ENCODE assay signal across 10 cellular contexts in the genomic region with DNA sequence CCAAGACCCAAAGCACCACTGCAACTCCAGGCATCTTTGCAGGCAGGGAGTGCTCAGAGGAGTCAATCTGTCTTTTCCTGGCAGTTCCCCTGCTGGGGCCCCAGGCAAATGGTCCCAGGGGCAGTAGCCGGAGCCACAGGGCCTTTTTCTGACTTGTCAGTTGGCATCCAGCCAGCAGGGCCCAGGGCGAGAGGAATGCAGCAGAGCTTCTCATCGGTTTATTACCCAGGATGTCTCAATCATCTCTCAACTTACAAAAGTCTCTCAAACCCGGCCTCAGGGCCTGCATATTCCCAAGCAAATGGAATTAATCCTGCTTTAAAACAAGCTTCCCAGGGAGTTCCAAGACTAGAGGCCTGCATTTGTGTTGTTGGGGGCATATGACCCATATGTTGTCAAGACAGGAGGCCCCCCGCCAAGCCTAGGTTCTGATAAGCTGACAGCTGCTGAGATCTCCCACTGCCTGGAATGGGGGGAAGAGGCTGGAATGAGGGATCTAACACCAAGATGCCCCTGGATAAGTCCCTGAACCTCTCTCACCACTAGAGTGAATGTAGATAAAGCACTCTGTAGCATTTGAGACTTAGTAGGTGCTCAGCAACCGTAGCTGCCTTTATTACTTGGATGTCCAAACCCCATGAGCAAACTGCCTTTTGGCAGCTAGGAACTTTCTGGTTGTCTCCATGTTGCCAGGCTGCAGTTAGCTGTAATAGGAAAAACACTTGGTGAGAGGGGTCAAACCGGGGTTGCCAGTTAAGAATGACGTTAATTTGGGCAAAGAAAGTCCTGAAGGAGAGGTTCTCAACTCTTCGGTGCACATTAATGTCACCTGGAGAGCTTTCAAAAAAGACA. TPM values are rescaled to one million over a fixed set of nuclear protein-coding genes. Genes with fewer than 3 reads are reported as not detected.
DNase-seq lines count a peak whose midpoint lies in the region; ATAC-seq and TF ChIP-seq lines count a peak whose summit lies in the region.
"Had no signal": no experiment of that assay in that cellular context is flagged by ENCODE, and none has a peak within 500 bp of the region (broad histone marks: within the 10 kb centered on the region; RNA-seq: fewer than 3 reads in every experiment).

No MANE protein-coding gene starts in this region.

- no peak for TF ChIP-seq CTCF in BJ (IDR thresholded peaks at IDR 0.05; ENCODE audit: insufficient read depth, low read depth, low read length)
- no peak for TF ChIP-seq CTCF in nephron (IDR thresholded peaks at IDR 0.05; ENCODE audit: unreplicated experiment in 3 of 3)

- no peak overlapping the region for H3K4me3 Mint-ChIP-seq in nephron
- H3K4me3 Mint-ChIP-seq: activated B cell treated with CpG ODN at 0.5 μM for 24 hours had no signal

- H3K27me3 ChIP-seq in BJ (ENCODE audit: control insufficient read depth, insufficient read depth, low read length) (no peaks in the 10 kb centered on the region), HUES6 (ENCODE audit: control insufficient read depth, insufficient read depth, low read length) (0 out of 2 replicates have a peak, but pooled peaks cover 6% of the 10 kb centered on the region)
- H3K27me3 ChIP-seq: gastrocnemius medialis had no signal

- no peaks in the 10 kb centered on the region for H3K9me3 Mint-ChIP-seq in nephron
- H3K9me3 Mint-ChIP-seq: activated B cell treated with CpG ODN at 0.5 μM for 24 hours had no signal

- peak overlapping the region; percentile 16; the same call in 1 of the 2 replicates for H3K27ac ChIP-seq in HUES6 (ENCODE audit: low read depth, low read length)
- H3K27ac ChIP-seq: gastrocnemius medialis had no signal

- H3K36me3 Mint-ChIP-seq in nephron (ENCODE audit: low read depth), result peaks cover 30% of the 10 kb centered on the region

- no peaks in the 10 kb centered on the region for H3K9me3 ChIP-seq in HUES6 (ENCODE audit: control insufficient read depth, insufficient read depth, low read depth, low read length)
- H3K9me3 ChIP-seq: gastrocnemius medialis had no signal

- H3K27ac Mint-ChIP-seq in nephron, result peak overlapping the region; percentile 81 to 98 (median 86)
- H3K27ac Mint-ChIP-seq: activated B cell treated with CpG ODN at 0.5 μM for 24 hours had no signal

- H3K4me1 ChIP-seq in HUES6 (ENCODE audit: control insufficient read depth, insufficient read depth, low read length), result peaks cover 60% of the 10 kb centered on the region

- no peaks in the 10 kb centered on the region for H3K27me3 Mint-ChIP-seq in nephron (ENCODE audit: low read depth)

- POLR2A ChIA-PET in BJ (lab: Charles Lee), result interaction anchor here (0.7 kb wide), 1 partner anchor 818 kb away, joined by 10 read pairs; a partner anchor contains a TSS

- no peak overlapping the region for H3K4me3 ChIP-seq in BJ (ENCODE audit: low read depth, low read length)
- H3K4me3 ChIP-seq in HUES6 (ENCODE audit: low read depth, low read length), result no peak overlapping the region
- H3K4me3 ChIP-seq: gastrocnemius medialis had no signal

- H3K36me3 ChIP-seq in BJ (ENCODE audit: control insufficient read depth, insufficient read depth, low read length) (peaks cover 4% of the 10 kb centered on the region; the same call in 1 of the 2 replicates), HUES6 (ENCODE audit: control insufficient read depth, insufficient read depth, low read length) (peaks cover 33% of the 10 kb centered on the region)

- DNase-seq in BJ (ENCODE audit: low read depth), result peak; percentile 69
- DNase-seq in cerebellar cortex (ENCODE audit: low spot score), result peak; percentile 27
- DNase-seq in activated naive CD4-positive, alpha-beta T cell treated with anti-CD3 and anti-CD28 coated beads, Interleukin-2, amount 50 U/mL, for 16 hours, result no peak
- DNase-seq: activated B cell treated with CpG ODN at 0.5 μM for 24 hours had no signal

- no peak overlapping the region for H3K9ac ChIP-seq in HUES6 (ENCODE audit: low read length)

- H3K4me1 Mint-ChIP-seq in nephron, result peaks cover 48% of the 10 kb centered on the region

- CTCF ChIA-PET in BJ (lab: Yijun Ruan, JAX), result interaction anchor here (0.7 to 3.9 kb wide), 9 partner anchors 9 to 114 kb away, joined by 3 to 18 read pairs (median 7); no protein-coding TSS in a partner anchor

- ATAC-seq in GM18502 (IDR thresholded peaks at IDR 0.05; ENCODE audit: poor library complexity, unreplicated experiment), result no peak
- no peak for ATAC-seq in HG03280 (IDR thresholded peaks at IDR 0.05; ENCODE audit: unreplicated experiment)
- ATAC-seq in GM21526 (IDR thresholded peaks at IDR 0.05; ENCODE audit: low FRiP score, unreplicated experiment), result no peak
- ATAC-seq: gastrocnemius medialis had no signal

RNA-seq across cellular contexts. Expression of a gene that starts 4.6 kb away (rescaled TPM):
- polyA plus RNA-seq in BJ (2011; rRNA removed), result 3.2 and 4.5 TPM in 2 replicates
- polyA minus RNA-seq in BJ (2011; rRNA and poly(A)+ RNA removed), result 4.1 and 8.4 TPM in 2 replicates

RNA-seq across cellular contexts. Expression of a gene that starts 26.2 kb away (rescaled TPM):
- polyA plus RNA-seq in BJ (2011; rRNA removed), result not detected in 2 replicates
- not detected in 2 replicates for polyA minus RNA-seq in BJ (2011; rRNA and poly(A)+ RNA removed)

RNA-seq across cellular contexts. Expression of a gene that starts 33.9 kb away (rescaled TPM):
- polyA plus RNA-seq in BJ (2011; rRNA removed), result not detected in 2 replicates
- polyA minus RNA-seq in BJ (2011; rRNA and poly(A)+ RNA removed), result not detected in 2 replicates
